In genomic region chr1:44405804-44406743, GRCh38 we compare ENCODE assay signal across 8 cellular contexts. TPM values are rescaled to one million over a fixed set of nuclear protein-coding genes. Genes with fewer than 3 reads are reported as not detected.
DNase-seq lines count a peak whose midpoint lies in the region; ATAC-seq and TF ChIP-seq lines count a peak whose summit lies in the region.

No MANE protein-coding gene starts in this region.

- H3K36me3 ChIP-seq in esophagus (ENCODE audit: control insufficient read depth in 2 of 2, insufficient read depth in 2 of 2, low read length in 1 of 2) (no peaks in the 10 kb centered on the region), neuron (ENCODE audit: insufficient read depth, low read length) (no peaks in the 10 kb centered on the region)

- no peaks in the 10 kb centered on the region for H3K36me3 Mint-ChIP-seq in WTC11

- TF ChIP-seq CTCF in WTC11 (IDR thresholded peaks at IDR 0.05): no peak

- H3K27ac Mint-ChIP-seq in WTC11: peak overlapping the region; percentile 87; the same call in 1 of the 2 replicates

- H3K4me3 ChIP-seq in esophagus (ENCODE audit: low read depth in 1 of 2, low read length in 2 of 2): peak overlapping the region; percentile 30 to 47
- peak overlapping the region; percentile 82 for H3K4me3 ChIP-seq in neuron (ENCODE audit: low read length)

- H3K27me3 ChIP-seq in esophagus (ENCODE audit: control insufficient read depth in 1 of 2, insufficient read depth in 2 of 2, low read length in 2 of 2) (peaks cover 0 to 43% of the 10 kb centered on the region in 2 donors), neuron (ENCODE audit: insufficient read depth, low read length) (peaks cover 3% of the 10 kb centered on the region)

- POLR2A ChIA-PET in WTC11 (lab: Charles Lee): no interaction called here

- no peak overlapping the region for H3K27ac ChIP-seq in esophagus (ENCODE audit: low read depth in 2 of 2, low read length in 1 of 2)

- CTCF ChIA-PET in WTC11 (lab: Charles Lee): interaction anchor here (0.6 to 1.1 kb wide), 7 partner anchors 24 to 139 kb away, joined by 3 to 5 read pairs (median 3); no protein-coding TSS in a partner anchor

- H3K4me1 Mint-ChIP-seq in WTC11: 0 out of 2 replicates have a peak, but pooled peaks cover 3% of the 10 kb centered on the region

- H3K9me3 ChIP-seq in esophagus (ENCODE audit: control insufficient read depth in 2 of 2, insufficient read depth in 1 of 2, low read depth in 1 of 2, low read length in 1 of 2): peaks cover 0 to 4% of the 10 kb centered on the region in 2 donors
- no peaks in the 10 kb centered on the region for H3K9me3 ChIP-seq in neuron (ENCODE audit: low read length)

- peak overlapping the region; percentile 39 for H2AFZ ChIP-seq in neuron (ENCODE audit: low read depth, low read length)

- H3K27me3 Mint-ChIP-seq in WTC11 (ENCODE audit: low read depth): peaks cover 20% of the 10 kb centered on the region

- WGBS in esophagus, 2 donors: 1% methylated on average over 62 to 67 of the region's 67 CpGs

- H3K4me1 ChIP-seq in esophagus (ENCODE audit: control insufficient read depth in 2 of 2, insufficient read depth in 2 of 2, low read length in 1 of 2) (peaks cover 16 to 18% of the 10 kb centered on the region in 2 donors), neuron (ENCODE audit: insufficient read depth, low read length) (peaks cover 35% of the 10 kb centered on the region)

- DNase-seq in activated gamma-delta T cell treated with Interleukin-2 at 50 U/mL for 16 hours: peak; percentile 16
- no peak for DNase-seq in activated gamma-delta T cell (lab: John Stamatoyannopoulos, UW)
- peak; percentile 37 for DNase-seq in WTC11 (ENCODE audit: low spot score)
- no peak for DNase-seq in foreskin melanocyte
- DNase-seq in cerebellar nuclear complex (lab: John Stamatoyannopoulos, UW): no peak

- ATAC-seq in WTC11: peak; percentile 22
- ATAC-seq in GM21526 (IDR thresholded peaks at IDR 0.05; ENCODE audit: low FRiP score, unreplicated experiment): no peak

- no peaks in the 10 kb centered on the region for H3K9me3 Mint-ChIP-seq in WTC11

- peak overlapping the region; percentile 95 for H3K4me3 Mint-ChIP-seq in WTC11

TF ChIP-seq in WTC11, 78 proteins besides CTCF, POLR2A, EP300 and RAD21:
- no peak for TF ChIP-seq ELF4 (CRISPR knock-in tag; IDR thresholded peaks at IDR 0.05; ENCODE audit: low read depth)
- no peak for TF ChIP-seq ATF3 (CRISPR knock-in tag; conservative IDR thresholded peaks at IDR 0.05)
- TF ChIP-seq ZNF121 (CRISPR knock-in tag; IDR thresholded peaks at IDR 0.05): no peak
- no peak for TF ChIP-seq MXD4 (CRISPR knock-in tag; IDR thresholded peaks at IDR 0.05; ENCODE audit: borderline replicate concordance)
- peak; percentile 68; the same call in 1 of the 2 replicates for TF ChIP-seq ZNF423 (CRISPR knock-in tag; IDR thresholded peaks at IDR 0.05)
- TF ChIP-seq IRF2 (CRISPR knock-in tag; IDR thresholded peaks at IDR 0.05; ENCODE audit: borderline replicate concordance, low read depth): no peak
- TF ChIP-seq TEAD4 (CRISPR knock-in tag; IDR thresholded peaks at IDR 0.05): no peak
- no peak for TF ChIP-seq NFATC4 (CRISPR knock-in tag; IDR thresholded peaks at IDR 0.05)

RNA-seq across cellular contexts. Expression of gene RNF220, which starts 1.0 kb away (rescaled TPM):
- 117 to 128 TPM (median 124 TPM) in 3 replicates for total RNA-seq in WTC11 (2021)
- polyA plus RNA-seq in esophagus: 10 to 100 TPM; 32.7 to 47.8 TPM

RNA-seq across cellular contexts. Expression of gene ERI3, which starts 51.0 kb away (rescaled TPM):
- total RNA-seq in WTC11 (2021): 74.7 to 76.1 TPM (median 75.2 TPM) in 3 replicates
- polyA plus RNA-seq in esophagus: 10 to 100 TPM; 15.1 to 26.1 TPM

Comparison
In these comparisons a context has a peak if more than half of its experiments do, and no peak if none do; other contexts are left out.
1. DNase-seq: peak in activated gamma-delta T cell treated with Interleukin-2 at 50 U/mL for 16 hours (single experiment) and WTC11 (single experiment); none in activated gamma-delta T cell (single experiment), foreskin melanocyte (single experiment) and cerebellar nuclear complex (0 of 2).